Comparison of ENCODE assay signal across 16 cellular contexts in genomic region chrX:1164322-1165288, GRCh38. TPM values are rescaled to one million over a fixed set of nuclear protein-coding genes. Genes with fewer than 3 reads are reported as not detected.
DNase-seq lines count a peak whose midpoint lies in the region; ATAC-seq, FAIRE-seq and TF ChIP-seq lines count a peak whose summit lies in the region.
"Had no signal": no experiment of that assay in that cellular context is flagged by ENCODE, and none has a peak within 500 bp of the region (broad histone marks: within the 10 kb centered on the region; RNA-seq: fewer than 3 reads in every experiment).

No MANE protein-coding gene starts in this region.

- no peak for FAIRE-seq in small intestine (lab: Jason Lieb, UNC)
- FAIRE-seq: GM12892 had no signal

- H3K4me3 ChIP-seq in left ventricle myocardium inferior = no peak overlapping the region
- H3K4me3 ChIP-seq in small intestine (ENCODE audit: low read depth in 1 of 2, low read length in 2 of 2) = no peak overlapping the region
- H3K4me3 ChIP-seq: breast epithelium, left lung, prostate gland had no signal

- intact Hi-C loops in Right ventricle myocardium inferior (cut with DNase I) = no loop called here
- intact Hi-C loops in left ventricle myocardium inferior (cut with micrococcal nuclease) = no loop called here

- H3K9me3 ChIP-seq in left ventricle myocardium inferior (replicated peaks) (no peaks in the 10 kb centered on the region), small intestine (ENCODE audit: control insufficient read depth, low read depth) (no peaks in the 10 kb centered on the region)
- H3K9me3 ChIP-seq: BE2C, breast epithelium, left lung, prostate gland had no signal

- TF ChIP-seq CTCF in left ventricle myocardium inferior (IDR thresholded peaks at IDR 0.05; ENCODE audit: borderline replicate concordance) = no peak

- no peak for ATAC-seq in Right ventricle myocardium inferior
- ATAC-seq: left lung had no signal

- no peaks in the 10 kb centered on the region for H3K4me1 ChIP-seq in left ventricle myocardium inferior
- H3K4me1 ChIP-seq in small intestine (ENCODE audit: control insufficient read depth in 2 of 2, insufficient read depth in 1 of 2, low read depth in 1 of 2, low read length in 1 of 2) = no peaks in the 10 kb centered on the region
- H3K4me1 ChIP-seq: BE2C, breast epithelium, left lung, prostate gland had no signal

- no peaks in the 10 kb centered on the region for H3K36me3 ChIP-seq in left ventricle myocardium inferior
- no peaks in the 10 kb centered on the region for H3K36me3 ChIP-seq in small intestine (ENCODE audit: control insufficient read depth in 2 of 2, insufficient read depth in 2 of 2, low read length in 2 of 2)
- H3K36me3 ChIP-seq: BE2C, breast epithelium, left lung, prostate gland had no signal

- H3K27ac ChIP-seq in left ventricle myocardium inferior (replicated peaks) = no peak overlapping the region
- no peak overlapping the region for H3K27ac ChIP-seq in small intestine (ENCODE audit: low read depth in 1 of 2, low read length in 1 of 2)
- H3K27ac ChIP-seq: breast epithelium, left lung, prostate gland had no signal

- WGBS in small intestine, 3 donors = 15 to 31% (median 29%) methylated on average over 18 of the region's 18 CpGs

- DNase-seq in Right ventricle myocardium inferior (ENCODE audit: missing footprints) (peak; percentile 71), left ventricle myocardium inferior (no peak), NAMALWA (ENCODE audit: low spot score) (peak; percentile 24), germinal center (ENCODE audit: low spot score) (peak; percentile 19), small intestine (peak; percentile 10), H4 (ENCODE audit: low spot score) (no peak), NCI-H1417 (lab: John Stamatoyannopoulos, UW) (no peak), cortex of kidney (lab: John Stamatoyannopoulos, UW) (no peak)
- DNase-seq: BE2C, left lung, NCI-H2029, T1000 had no signal

- H3K27me3 ChIP-seq in left ventricle myocardium inferior (ENCODE audit: low read depth) (peaks cover 31% of the 10 kb centered on the region), small intestine (ENCODE audit: control insufficient read depth in 2 of 2, insufficient read depth in 2 of 2, low read length in 2 of 2) (no peaks in the 10 kb centered on the region)
- H3K27me3 ChIP-seq: BE2C, breast epithelium had no signal

RNA-seq across cellular contexts. Expression of gene CRLF2, which starts 47.8 kb away (rescaled TPM):
- total RNA-seq in Right ventricle myocardium inferior (not detected), left ventricle myocardium inferior (not detected)
- polyA plus RNA-seq in small intestine = under 1 TPM in 1 of 3 donors, not detected in 2; 0.33 TPM
- total RNA-seq in H4 (2014; rRNA removed; shearing (Covaris generic)) = not detected in 2 replicates
- total RNA-seq: fibroblast of lung, prostate gland had no signal
- polyA plus RNA-seq: fibroblast of lung had no signal

Comparison
In these comparisons a context has a peak if more than half of its experiments do, and no peak if none do; other contexts are left out.
1. DNase-seq: peak in Right ventricle myocardium inferior (single experiment), NAMALWA (single experiment), germinal center (single experiment) and small intestine (single experiment); none in left ventricle myocardium inferior (single experiment), H4 (single experiment), NCI-H1417 (0 of 3) and cortex of kidney (single experiment).